ENCODE assay signal across 22 cellular contexts in genomic region chr6:42135161-42135560, GRCh38. TPM values are rescaled to one million over a fixed set of nuclear protein-coding genes. Genes with fewer than 3 reads are reported as not detected.
A peak's percentile ranks its signal among the peaks of the same experiment; 100 is the strongest.
DNase-seq lines count a peak whose midpoint lies in the region; TF ChIP-seq lines count a peak whose summit lies in the region.
"Had no signal": no experiment of that assay in that cellular context is flagged by ENCODE, and none has a peak within 500 bp of the region (broad histone marks: within the 10 kb centered on the region; RNA-seq: fewer than 3 reads in every experiment).

No MANE protein-coding gene starts in this region.

- no peak overlapping the region for H2BK120ac ChIP-seq in mesendoderm (ENCODE audit: low read depth, low read length)

- peaks cover 23% of the 10 kb centered on the region for H3K79me1 ChIP-seq in mesendoderm (ENCODE audit: low read length)

- H3K4me3 Mint-ChIP-seq in type B pancreatic cell, result no peak overlapping the region
- H3K4me3 Mint-ChIP-seq: CD8-positive, alpha-beta memory T cell had no signal

- H3K4me3 ChIP-seq in HUES64 (ENCODE audit: low read length) (no peak overlapping the region), mesendoderm (ENCODE audit: low read length) (no peak overlapping the region), ovary (no peak overlapping the region)
- H3K4me3 ChIP-seq: GM12878, SK-N-MC had no signal

- no peaks in the 10 kb centered on the region for H3K27me3 Mint-ChIP-seq in type B pancreatic cell

- H4K8ac ChIP-seq in mesendoderm (ENCODE audit: low read depth, low read length), result no peak overlapping the region

- no peak for TF ChIP-seq EP300 in ovary (IDR thresholded peaks at IDR 0.05)

- peak overlapping the region; percentile 34 for H3K27ac Mint-ChIP-seq in type B pancreatic cell
- H3K27ac Mint-ChIP-seq: CD8-positive, alpha-beta memory T cell had no signal

- no peaks in the 10 kb centered on the region for H3K9me3 Mint-ChIP-seq in type B pancreatic cell
- H3K9me3 Mint-ChIP-seq: CD8-positive, alpha-beta memory T cell had no signal

- H2BK5ac ChIP-seq in mesendoderm (ENCODE audit: low read length), result peak overlapping the region; percentile 44

- H3K27ac ChIP-seq in HUES64 (ENCODE audit: low read depth, low read length) (peak overlapping the region; percentile 73; the same call in 1 of the 2 replicates), RWPE1 (peak overlapping the region; percentile 44), mesendoderm (ENCODE audit: low read depth, low read length) (peak overlapping the region; percentile 18), ovary (no peak overlapping the region)
- H3K27ac ChIP-seq: KMS-11, SK-N-MC had no signal

- H3K9me3 ChIP-seq in HUES64 (ENCODE audit: insufficient read depth, low read depth, low read length) (no peaks in the 10 kb centered on the region), ovary (no peaks in the 10 kb centered on the region)

- H3K4me2 ChIP-seq in mesendoderm (ENCODE audit: low read length), result no peak overlapping the region
- H3K4me2 ChIP-seq: KMS-11 had no signal

- TF ChIP-seq CTCF in RWPE1 (conservative IDR thresholded peaks at IDR 0.05; ENCODE audit: low read depth), result no peak
- TF ChIP-seq CTCF in type B pancreatic cell (conservative IDR thresholded peaks at IDR 0.05), result no peak
- no peak for TF ChIP-seq CTCF in ovary (IDR thresholded peaks at IDR 0.05)

- H3K9ac ChIP-seq in HUES64 (ENCODE audit: low read depth, low read length) (no peak overlapping the region), mesendoderm (ENCODE audit: low read length) (no peak overlapping the region)
- H3K9ac ChIP-seq: KMS-11 had no signal

- H2BK15ac ChIP-seq in mesendoderm (replicated peaks; ENCODE audit: low read depth), result no peak overlapping the region

- 72% methylated on average over 9 of the region's 12 CpGs for WGBS in HUES64
- WGBS in mesendoderm (ENCODE audit: extremely low coverage, insufficient coverage, low lambda C conversion rate), result no CpG with 5 or more reads among the region's 12 CpGs
- 87 to 92% (median 92%) methylated on average over 12 of the region's 12 CpGs for WGBS in ovary, 3 donors

- H3K36me3 Mint-ChIP-seq in type B pancreatic cell, result peaks cover 4% of the 10 kb centered on the region
- H3K36me3 Mint-ChIP-seq: CD8-positive, alpha-beta memory T cell had no signal

- no peak overlapping the region for H4K5ac ChIP-seq in mesendoderm (ENCODE audit: low read length)

- peaks cover 50% of the 10 kb centered on the region for H3K4me1 ChIP-seq in HUES64 (ENCODE audit: insufficient read depth, low read length)
- H3K4me1 ChIP-seq in mesendoderm (ENCODE audit: control insufficient read depth, low read depth, low read length), result peaks cover 20% of the 10 kb centered on the region
- no peaks in the 10 kb centered on the region for H3K4me1 ChIP-seq in ovary (ENCODE audit: insufficient read depth)

- H3K56ac ChIP-seq in mesendoderm (ENCODE audit: low read length), result peak overlapping the region; percentile 51

- CTCF ChIA-PET in RWPE1 (lab: Yijun Ruan, JAX), result interaction anchor here (0.6 kb wide), 1 partner anchor 9 kb away, joined by 3 read pairs; no protein-coding TSS in a partner anchor

- H3K4me1 Mint-ChIP-seq in type B pancreatic cell (ENCODE audit: unreplicated experiment), result peaks cover 27% of the 10 kb centered on the region

- H3K27me3 ChIP-seq in HUES64 (ENCODE audit: insufficient read depth, low read length), result no peaks in the 10 kb centered on the region
- no peaks in the 10 kb centered on the region for H3K27me3 ChIP-seq in mesendoderm (ENCODE audit: insufficient read depth, low read length, poor library complexity)
- H3K27me3 ChIP-seq in ovary, result no peaks in the 10 kb centered on the region

- POLR2A ChIA-PET in RWPE1 (lab: Yijun Ruan, JAX; ENCODE audit: low non-redundant PET), result no interaction called here

- no peak for TF ChIP-seq POLR2A in ovary (IDR thresholded peaks at IDR 0.05)

- no peak overlapping the region for H3K18ac ChIP-seq in mesendoderm (ENCODE audit: low read length)

- peaks cover 22% of the 10 kb centered on the region for H3K79me2 ChIP-seq in mesendoderm (ENCODE audit: control insufficient read depth, insufficient read depth, low read length)

- intact Hi-C loops in ovary (cut with DNase I), result no loop called here

- no peak overlapping the region for H3K4ac ChIP-seq in mesendoderm (ENCODE audit: low read depth, low read length)

- H3K23ac ChIP-seq in mesendoderm (ENCODE audit: low read length), result no peak overlapping the region

- DNase-seq in RWPE1 (ENCODE audit: low spot score) (no peak), mesendoderm (no peak), type B pancreatic cell (ENCODE audit: extremely low spot score, unreplicated experiment) (no peak), ovary (no peak), NCI-H82 treated with DMSO at 0.1 percent for 48 hours (lab: John Stamatoyannopoulos, UW; ENCODE audit: unreplicated experiment) (no peak)
- DNase-seq in activated CD4-positive, alpha-beta T cell treated with anti-CD3 and anti-CD28 coated beads, Interleukin-2, amount 50 U/mL, for 48 hours, result no peak
- DNase-seq: ACHN; C1 segment of cervical spinal cord; CD8-positive, alpha-beta memory T cell; DMS53; EL; NCI-H1417; NCI-H187; NCI-H2227 treated with DMSO at 0.1 percent for 48 hours; NCI-H510A treated with DMSO at 0.1 percent for 48 hours; NCI-H774 had no signal

- H2AK5ac ChIP-seq in mesendoderm (ENCODE audit: low read length), result no peak overlapping the region

- H3K36me3 ChIP-seq in HUES64 (ENCODE audit: insufficient read depth, low read length), result peaks cover 12% of the 10 kb centered on the region
- no peaks in the 10 kb centered on the region for H3K36me3 ChIP-seq in mesendoderm (ENCODE audit: control insufficient read depth, insufficient read depth, low read length)
- H3K36me3 ChIP-seq in ovary, result no peaks in the 10 kb centered on the region

RNA-seq across cellular contexts. Expression of gene C6orf132, which starts 7.3 kb away (rescaled TPM):
- 24.7 TPM for polyA plus RNA-seq in HUES64 (2013, experiment 1 of 2)
- 18.1 TPM for polyA plus RNA-seq in HUES64 (2013, experiment 2 of 2)
- polyA plus RNA-seq in mesendoderm (2013, experiment 1 of 2), result 41.7 TPM
- polyA plus RNA-seq in mesendoderm (2013, experiment 2 of 2), result 44.6 TPM
- total RNA-seq in type B pancreatic cell (ENCODE audit: low replicate concordance), result 22.9 and 56.4 TPM in 2 replicates
- total RNA-seq in ovary, result 10 to 100 TPM in 1 of 7 donors, 1 to 10 TPM in 3, under 1 TPM in 3; 0.05 to 14.1 (median 1.1) TPM
- 1 to 10 TPM in 1 of 2 donors, under 1 TPM in 1; 0.34 to 3.0 TPM for polyA plus RNA-seq in ovary
- total RNA-seq: H4 had no signal
- polyA plus RNA-seq: CD8-positive, alpha-beta memory T cell had no signal

RNA-seq across cellular contexts. Expression of gene GUCA1A, which starts 38.0 kb away (rescaled TPM):
- polyA plus RNA-seq in HUES64 (2013, experiment 1 of 2), result 7.3 TPM
- polyA plus RNA-seq in HUES64 (2013, experiment 2 of 2), result 6.1 TPM
- polyA plus RNA-seq in mesendoderm (2013, experiment 1 of 2), result 0.73 TPM
- 0.78 TPM for polyA plus RNA-seq in mesendoderm (2013, experiment 2 of 2)
- 0.41 and 0.57 TPM in 2 replicates for total RNA-seq in type B pancreatic cell (ENCODE audit: low replicate concordance)
- not detected for total RNA-seq in ovary
- polyA plus RNA-seq in ovary, result under 1 TPM in 1 of 2 donors, not detected in 1; 0.06 TPM
- total RNA-seq: CD8-positive, alpha-beta memory T cell; GM12878; H4; M059J had no signal
- polyA plus RNA-seq: CD8-positive, alpha-beta memory T cell; GM12878 had no signal

RNA-seq across cellular contexts. Expression of gene GUCA1B, which starts 59.6 kb away (rescaled TPM):
- 0.20 TPM for polyA plus RNA-seq in HUES64 (2013, experiment 1 of 2)
- polyA plus RNA-seq in HUES64 (2013, experiment 2 of 2), result not detected
- 0.06 TPM for polyA plus RNA-seq in mesendoderm (2013, experiment 1 of 2)
- polyA plus RNA-seq in mesendoderm (2013, experiment 2 of 2), result 0.11 TPM
- total RNA-seq in type B pancreatic cell (ENCODE audit: low replicate concordance), result 0.67 and 1.1 TPM in 2 replicates
- total RNA-seq in ovary, result 1 to 10 TPM in 5 of 7 donors, under 1 TPM in 1, not detected in 1; 0.34 to 2.9 (median 1.5) TPM
- 1 to 10 TPM in 1 of 2 donors, under 1 TPM in 1; 0.40 to 1.3 TPM for polyA plus RNA-seq in ovary
- total RNA-seq: H4 had no signal
- polyA plus RNA-seq: CD8-positive, alpha-beta memory T cell had no signal

Comparison
In these comparisons a context has a peak if more than half of its experiments do, and no peak if none do; other contexts are left out.
1. H3K27ac ChIP-seq: peak in HUES64 (single experiment), RWPE1 (single experiment) and mesendoderm (single experiment); none in ovary (0 of 2).